8 cellular contexts compared by ENCODE assay signal in genomic region chr18:35580748-35581534, GRCh38. TPM values are rescaled to one million over a fixed set of nuclear protein-coding genes. Genes with fewer than 3 reads are reported as not detected.
A peak's percentile ranks its signal among the peaks of the same experiment; 100 is the strongest.
DNase-seq lines count a peak whose midpoint lies in the region; ATAC-seq, FAIRE-seq and TF ChIP-seq lines count a peak whose summit lies in the region.

No MANE protein-coding gene starts in this region.

- dilution Hi-C loops in keratinocyte (cut with MboI; ENCODE audit: extremely low pct_ligation_motif_present, low sequenced_read_pairs), result no loop called here

- peak; percentile 29 for ATAC-seq in GM21786 (IDR thresholded peaks at IDR 0.05; ENCODE audit: unreplicated experiment)

- H3K9me3 ChIP-seq in MG63 (no peaks in the 10 kb centered on the region), keratinocyte (ENCODE audit: control insufficient read depth, low read depth, low read length) (no peaks in the 10 kb centered on the region)

- H2AFZ ChIP-seq in keratinocyte (ENCODE audit: control insufficient read depth, low read length), result peak overlapping the region; percentile 83

- H3K4me3 ChIP-seq in MG63, result peak overlapping the region; percentile 62
- peak overlapping the region; percentile 62 to 64 for H3K4me3 ChIP-seq in cardiac fibroblast (replicated peaks in 1 of 2; ENCODE audit: low read depth in 2 of 2, low read length in 2 of 2)
- peak overlapping the region; percentile 60 to 74 (median 69) for H3K4me3 ChIP-seq in keratinocyte (ENCODE audit: control insufficient read depth in 2 of 3, extremely low read depth in 1 of 3, insufficient read depth in 2 of 3, low read depth in 1 of 3, low read length in 3 of 3)

- H3K27me3 ChIP-seq in MG63 (no peaks in the 10 kb centered on the region), keratinocyte (ENCODE audit: control insufficient read depth, extremely low read depth, insufficient read depth, low read length) (no peaks in the 10 kb centered on the region)

- H3K27ac ChIP-seq in VCaP (peak overlapping the region; percentile 86), keratinocyte (ENCODE audit: control insufficient read depth, insufficient read depth, low read length) (peak overlapping the region; percentile 47)

- peaks cover 16% of the 10 kb centered on the region for H3K4me1 ChIP-seq in keratinocyte (ENCODE audit: control insufficient read depth, extremely low read depth, insufficient read depth, low read length)

- H3K4me2 ChIP-seq in keratinocyte (ENCODE audit: control insufficient read depth, extremely low read depth, insufficient read depth, low read depth, low read length), result peak overlapping the region; percentile 84

- H3K9ac ChIP-seq in keratinocyte (ENCODE audit: control insufficient read depth, extremely low read depth, insufficient read depth, low read length), result peak overlapping the region; percentile 78

- peaks cover 37% of the 10 kb centered on the region for H3K79me2 ChIP-seq in keratinocyte (ENCODE audit: control insufficient read depth, insufficient read depth, low read length)

- TF ChIP-seq CTCF in VCaP (conservative IDR thresholded peaks at IDR 0.05) (no peak), cardiac fibroblast (IDR thresholded peaks at IDR 0.05; ENCODE audit: low read depth, low read length) (no peak), keratinocyte (optimal IDR thresholded peaks at IDR 0.05 in 1 of 3, IDR thresholded peaks at IDR 0.05 in 1 of 3, conservative IDR thresholded peaks at IDR 0.05 in 1 of 3; ENCODE audit: extremely low read depth in 1 of 3, insufficient read depth in 2 of 3, low read length in 3 of 3) (no peak)

- H3K36me3 ChIP-seq in MG63 (peaks cover 3% of the 10 kb centered on the region; the same call in 1 of the 2 replicates), keratinocyte (ENCODE audit: control insufficient read depth in 2 of 2, extremely low read depth in 1 of 2, insufficient read depth in 2 of 2, low read length in 2 of 2) (no peaks in the 10 kb centered on the region)

- H4K20me1 ChIP-seq in keratinocyte (ENCODE audit: control insufficient read depth, extremely low read depth, insufficient read depth, low read length), result no peaks in the 10 kb centered on the region

- DNase-seq in GM03348 (ENCODE audit: low spot score) (peak; percentile 86), MG63 (peak; percentile 52), cardiac fibroblast (ENCODE audit: low read depth in 2 of 2) (peak; percentile 48 to 67), keratinocyte (ENCODE audit: low read depth, low spot score) (no peak), HPDE6-E6E7 (ENCODE audit: extremely low spot score) (no peak)
- peak; percentile 13 to 43 for DNase-seq in stimulated activated CD4-positive, alpha-beta T cell treated with anti-CD3 and anti-CD28 coated beads, Interleukin-15, amount 100 ng/mL, for 1 hour (ENCODE audit: low read depth in 1 of 2, low spot score in 1 of 2)

- FAIRE-seq in keratinocyte (lab: Jason Lieb, UNC), result no peak

- no peaks in the 10 kb centered on the region for H3K9me1 ChIP-seq in keratinocyte (ENCODE audit: control insufficient read depth, extremely low read depth, insufficient read depth, low read length)

RNA-seq across cellular contexts. Expression of gene GALNT1, which starts 0.6 kb away (rescaled TPM):
- 62.6 and 71.3 TPM in 2 replicates for total RNA-seq in MG63 (2014; rRNA removed; shearing (Covaris generic); ENCODE audit: low replicate concordance)
- polyA plus RNA-seq in keratinocyte, result 48.1 to 69.4 TPM (median 48.2 TPM) in 3 replicates
- 20.3 TPM for polyA plus RNA-seq in keratinocyte (2011; ENCODE audit: low read depth)
- polyA plus RNA-seq in keratinocyte (2011; cell fraction: cytosol; rRNA removed), result 31.7 and 59.5 TPM in 2 replicates
- 29.7 and 37.9 TPM in 2 replicates for polyA plus RNA-seq in keratinocyte (2011; cell fraction: nucleus; rRNA removed)
- polyA plus RNA-seq in keratinocyte (2012; ENCODE audit: low replicate concordance), result 34.5 and 40.3 TPM in 2 replicates
- 23.2 to 77.7 TPM (median 50.0 TPM) in 3 replicates for polyA minus RNA-seq in keratinocyte
- polyA minus RNA-seq in keratinocyte (2011; cell fraction: cytosol; rRNA and poly(A)+ RNA removed), result 38.8 TPM
- 25.2 and 55.2 TPM in 2 replicates for polyA minus RNA-seq in keratinocyte (2011; cell fraction: nucleus; rRNA and poly(A)+ RNA removed)

Comparison
In these comparisons a context has a peak if more than half of its experiments do, and no peak if none do; other contexts are left out.
1. DNase-seq: peak in GM03348 (single experiment), MG63 (single experiment), cardiac fibroblast (2 of 2) and stimulated activated CD4-positive, alpha-beta T cell treated with anti-CD3 and anti-CD28 coated beads, Interleukin-15, amount 100 ng/mL, for 1 hour (2 of 2); none in keratinocyte (single experiment) and HPDE6-E6E7 (single experiment).
2. Peak in every context shown above with its lines, with median percentiles within 50 percentile points of each other: H3K4me3 ChIP-seq.